8 cellular contexts compared by ENCODE assay signal in genomic region chr17:1716912-1717695, GRCh38. TPM values are rescaled to one million over a fixed set of nuclear protein-coding genes. Genes with fewer than 3 reads are reported as not detected.
DNase-seq lines count a peak whose midpoint lies in the region; ATAC-seq and TF ChIP-seq lines count a peak whose summit lies in the region.

No MANE protein-coding gene starts in this region.

- peak overlapping the region; percentile 99 for H3K27ac Mint-ChIP-seq in neural crest cell (ENCODE audit: unreplicated experiment)

- peaks cover 7% of the 10 kb centered on the region; the same call in 1 of the 2 replicates for H3K79me2 ChIP-seq in MM.1S (ENCODE audit: low read length)

- peak; percentile 38 for TF ChIP-seq EP300 in stomach (IDR thresholded peaks at IDR 0.05)

- H3F3A ChIP-seq in MM.1S (ENCODE audit: insufficient read depth, low read length), result peaks cover 4% of the 10 kb centered on the region

- no peaks in the 10 kb centered on the region for H3K36me3 Mint-ChIP-seq in neural crest cell (ENCODE audit: low read depth)

- H3K9me2 ChIP-seq in MM.1S (replicated peaks; ENCODE audit: insufficient read depth, low read length), result no peaks in the 10 kb centered on the region

- H3K4me1 ChIP-seq in MM.1S (ENCODE audit: low read length) (no peaks in the 10 kb centered on the region; the same call in 1 of the 2 replicates), foreskin keratinocyte (no peaks in the 10 kb centered on the region), stomach (peaks cover 43 to 60% (median 56%) of the 10 kb centered on the region in 4 donors)

- intact Hi-C loops in stomach (cut with DNase I; ENCODE audit: low total_unique reads), result no loop called here

- peak in 2 of 4 donors; percentile 7 to 18 for TF ChIP-seq POLR2A in stomach (IDR thresholded peaks at IDR 0.05)

- no peaks in the 10 kb centered on the region for H3K27me3 ChIP-seq in H7 (ENCODE audit: control insufficient read depth, insufficient read depth, low read length)
- H3K27me3 ChIP-seq in MM.1S (replicated peaks; ENCODE audit: insufficient read depth, low read length), result no peaks in the 10 kb centered on the region
- no peaks in the 10 kb centered on the region for H3K27me3 ChIP-seq in foreskin keratinocyte
- no peaks in the 10 kb centered on the region for H3K27me3 ChIP-seq in stomach

- peak overlapping the region; percentile 92 for H3K4me2 ChIP-seq in MM.1S (ENCODE audit: low read depth, low read length)

- H3K9me3 ChIP-seq in MM.1S (replicated peaks; ENCODE audit: insufficient read depth, low read length) (no peaks in the 10 kb centered on the region), stomach (no peaks in the 10 kb centered on the region)

- H3K36me3 ChIP-seq in H7 (replicated peaks; ENCODE audit: control insufficient read depth, insufficient read depth, low read length) (0 out of 2 replicates have a peak, but pooled peaks cover 1% of the 10 kb centered on the region), MM.1S (replicated peaks; ENCODE audit: insufficient read depth, low read length) (no peaks in the 10 kb centered on the region), stomach (peaks cover 17 to 22% (median 21%) of the 10 kb centered on the region in 4 donors)

- peak overlapping the region; percentile 91 for H3K9ac ChIP-seq in MM.1S (ENCODE audit: low read length)

- no peak for TF ChIP-seq CTCF in MM.1S (IDR thresholded peaks at IDR 0.05; ENCODE audit: low read length)
- no peak for TF ChIP-seq CTCF in foreskin keratinocyte (conservative IDR thresholded peaks at IDR 0.05)
- no peak for TF ChIP-seq CTCF in neural crest cell (conservative IDR thresholded peaks at IDR 0.05)
- no peak for TF ChIP-seq CTCF in stomach (IDR thresholded peaks at IDR 0.05)

- H4K20me1 ChIP-seq in MM.1S (ENCODE audit: insufficient read depth, low read length), result no peaks in the 10 kb centered on the region

- peaks cover 35% of the 10 kb centered on the region for H3K4me1 Mint-ChIP-seq in neural crest cell

- no peaks in the 10 kb centered on the region for H3K9me3 Mint-ChIP-seq in neural crest cell

- H3K4me3 ChIP-seq in H7 (ENCODE audit: insufficient read depth, low read depth, low read length), result peak overlapping the region; percentile 83
- H3K4me3 ChIP-seq in MM.1S (ENCODE audit: low read length), result peak overlapping the region; percentile 78
- H3K4me3 ChIP-seq in stomach, result peak overlapping the region; percentile 45 to 89 (median 65)

- DNase-seq in ELF-1 (ENCODE audit: low read depth, low spot score) (peak; percentile 99), H7 (peak; percentile 95), MM.1S (peak; percentile 99), SIG-M5 (lab: John Stamatoyannopoulos, UW) (peak; percentile 90), foreskin keratinocyte (peak; percentile 97 to 99), neural crest cell (ENCODE audit: low read depth, low spot score) (peak; percentile 81), stomach (peak; percentile 93)
- DNase-seq in activated naive CD4-positive, alpha-beta T cell (lab: John Stamatoyannopoulos, UW), result peak; percentile 32 to 53 (median 44)

- peak; percentile 49 for ATAC-seq in foreskin keratinocyte

- H3K4me3 Mint-ChIP-seq in neural crest cell, result peak overlapping the region; percentile 94

- H3K27me3 Mint-ChIP-seq in neural crest cell (ENCODE audit: low read depth), result no peaks in the 10 kb centered on the region

- peak overlapping the region; percentile 93 for H3K27ac ChIP-seq in MM.1S (ENCODE audit: low read length)
- peak overlapping the region; percentile 74 for H3K27ac ChIP-seq in foreskin keratinocyte
- H3K27ac ChIP-seq in stomach, result peak overlapping the region; percentile 97 to 100 (median 100)

- WGBS in stomach, 5 donors, result 0% methylated on average over 13 of the region's 13 CpGs

- H2AFZ ChIP-seq in MM.1S (ENCODE audit: low read length), result peak overlapping the region; percentile 50

RNA-seq across cellular contexts. Expression of gene TLCD2, which starts 6.9 kb away (rescaled TPM):
- 0.04 and 0.45 TPM in 2 replicates for total RNA-seq in H7 (2014; rRNA removed; shearing (Covaris generic))
- 0.60 and 0.65 TPM in 2 replicates for total RNA-seq in foreskin keratinocyte
- polyA plus RNA-seq in foreskin keratinocyte, result 0.27 and 0.30 TPM in 2 replicates
- 1.1 TPM in 2 replicates for total RNA-seq in neural crest cell
- 1 to 10 TPM; 4.5 to 9.6 (median 8.1) TPM for total RNA-seq in stomach
- polyA plus RNA-seq in stomach, result 1 to 10 TPM; 2.8 to 3.7 (median 3.1) TPM

RNA-seq across cellular contexts. Expression of gene WDR81, which starts 7.4 kb away (rescaled TPM):
- 13.2 and 14.3 TPM in 2 replicates for total RNA-seq in H7 (2014; rRNA removed; shearing (Covaris generic))
- total RNA-seq in foreskin keratinocyte (17.6 and 18.9 TPM in 2 replicates), neural crest cell (13.2 and 14.2 TPM in 2 replicates), stomach (10 to 100 TPM; 13.4 to 56.5 (median 14.0) TPM)
- polyA plus RNA-seq in foreskin keratinocyte (10.3 and 11.5 TPM in 2 replicates), stomach (10 to 100 TPM in 2 of 3 donors, 1 to 10 TPM in 1; 9.3 to 10.6 (median 10.2) TPM)

RNA-seq across cellular contexts. Expression of gene SERPINF2, which starts 25.6 kb away (rescaled TPM):
- total RNA-seq in H7 (2014; rRNA removed; shearing (Covaris generic)), result 0.52 and 0.74 TPM in 2 replicates
- total RNA-seq in foreskin keratinocyte (1.2 and 1.3 TPM in 2 replicates), neural crest cell (0.19 TPM in 1 of 2 replicates, not detected in the other), stomach (1 to 10 TPM in 2 of 5 donors, under 1 TPM in 3; 0.45 to 4.1 (median 0.87) TPM)
- polyA plus RNA-seq in foreskin keratinocyte (1.3 and 1.8 TPM in 2 replicates), stomach (1 to 10 TPM in 2 of 3 donors, under 1 TPM in 1; 0.92 to 5.2 (median 1.9) TPM)

RNA-seq across cellular contexts. Expression of gene PRPF8, which starts 32.4 kb away (rescaled TPM):
- total RNA-seq in H7 (2014; rRNA removed; shearing (Covaris generic)), result 128 and 146 TPM in 2 replicates
- total RNA-seq in foreskin keratinocyte, result 188 and 214 TPM in 2 replicates
- 213 and 239 TPM in 2 replicates for polyA plus RNA-seq in foreskin keratinocyte
- total RNA-seq in neural crest cell, result 449 and 459 TPM in 2 replicates
- total RNA-seq in stomach, result 100 to 1,000 TPM; 126 to 252 (median 201) TPM
- polyA plus RNA-seq in stomach, result 10 to 100 TPM; 33.6 to 83.4 (median 38.4) TPM

RNA-seq across cellular contexts. Expression of gene SERPINF1, which starts 44.8 kb away (rescaled TPM):
- total RNA-seq in H7 (2014; rRNA removed; shearing (Covaris generic)), result 30.3 and 33.4 TPM in 2 replicates
- total RNA-seq in foreskin keratinocyte (6.8 and 7.4 TPM in 2 replicates), neural crest cell (2.3 and 4.6 TPM in 2 replicates), stomach (100 to 1,000 TPM in 4 of 5 donors, 10 to 100 TPM in 1; 72.4 to 334 (median 186) TPM)
- polyA plus RNA-seq in foreskin keratinocyte (7.7 and 8.5 TPM in 2 replicates), stomach (100 to 1,000 TPM in 1 of 3 donors, 10 to 100 TPM in 2; 45.5 to 126 (median 68.9) TPM)

Comparison
In these comparisons a context has a peak if more than half of its experiments do, and no peak if none do; other contexts are left out.
1. Peak in every context shown above with its lines: DNase-seq, ATAC-seq, H3K4me3 ChIP-seq and H3K27ac ChIP-seq.
2. DNase-seq: peak in every context shown above with its lines; median percentile 99 in ELF-1; 99 in MM.1S; 98 in foreskin keratinocyte; 95 in H7; 93 in stomach; 90 in SIG-M5; 81 in neural crest cell; 44 in activated naive CD4-positive, alpha-beta T cell.